Comparison of ENCODE assay signal across 1 cellular context in genomic region chr17:40061532-40062038, GRCh38.
TF ChIP-seq lines count a peak whose summit lies in the region.

No MANE protein-coding gene starts in this region.

TF ChIP-seq in GM12891, 5 proteins besides CTCF, POLR2A, EP300 and RAD21:
- TF ChIP-seq SPI1 (IDR thresholded peaks at IDR 0.05; ENCODE audit: low read depth, low read length) (no peak), TAF1 (IDR thresholded peaks at IDR 0.05; ENCODE audit: low read depth, low read length) (no peak), PAX5 (IDR thresholded peaks at IDR 0.05; ENCODE audit: insufficient read depth, low read length, severe bottlenecking) (no peak), POU2F2 (IDR thresholded peaks at IDR 0.05; ENCODE audit: low read depth, low read length) (no peak), POLR2AphosphoS5 (IDR thresholded peaks at IDR 0.05; ENCODE audit: low read depth, low read length) (no peak)
TF ChIP-seq in GM12891: peak in this region for 0.
